ENCODE assay signal across 14 cellular contexts in genomic region chr18:31244737-31245432, GRCh38.
DNase-seq lines count a peak whose midpoint lies in the region; ATAC-seq and TF ChIP-seq lines count a peak whose summit lies in the region.
"Had no signal": no experiment of that assay in that cellular context is flagged by ENCODE, and none has a peak within 500 bp of the region (broad histone marks: within the 10 kb centered on the region; RNA-seq: fewer than 3 reads in every experiment).

No MANE protein-coding gene starts in this region.

- H3K4me3 ChIP-seq in HUES64 (ENCODE audit: low read length) (no peak overlapping the region), breast epithelium (peak overlapping the region in 2 of 3 donors; percentile 24 to 29), stomach (peak overlapping the region in 1 of 4 donors; percentile 1)
- H3K4me3 ChIP-seq: tibial artery had no signal

- peak; percentile 13 for ATAC-seq in left lobe of liver
- no peak for ATAC-seq in CD4-positive, alpha-beta T cell (ENCODE audit: poor library complexity)

- peaks cover 55% of the 10 kb centered on the region for H3K4me1 ChIP-seq in HUES64 (ENCODE audit: insufficient read depth, low read length)
- H3K4me1 ChIP-seq in breast epithelium = peaks cover 0 to 6% of the 10 kb centered on the region in 2 donors
- peaks cover 0 to 23% (median 14%) of the 10 kb centered on the region in 4 donors for H3K4me1 ChIP-seq in stomach
- H3K4me1 ChIP-seq: tibial artery had no signal

- POLR2A ChIA-PET in CD4-positive, alpha-beta T cell (lab: Charles Lee) = no interaction called here

- H3K9me3 ChIP-seq in HUES64 (ENCODE audit: insufficient read depth, low read depth, low read length) = no peaks in the 10 kb centered on the region
- no peaks in the 10 kb centered on the region for H3K9me3 ChIP-seq in breast epithelium
- H3K9me3 ChIP-seq in stomach = no peaks in the 10 kb centered on the region
- no peaks in the 10 kb centered on the region for H3K9me3 ChIP-seq in CD4-positive, alpha-beta T cell (ENCODE audit: control insufficient read depth, low read length)
- H3K9me3 ChIP-seq: tibial artery had no signal

- no peak for TF ChIP-seq EP300 in stomach (IDR thresholded peaks at IDR 0.05)

- no peak overlapping the region for H3K4me3 Mint-ChIP-seq in CD4-positive, alpha-beta T cell
- H3K4me3 Mint-ChIP-seq: activated naive CD4-positive, alpha-beta T cell treated with anti-CD3 and anti-CD28 coated beads for 36 hours had no signal

- H3K27me3 Mint-ChIP-seq in CD4-positive, alpha-beta T cell = no peaks in the 10 kb centered on the region

- H3K4me1 Mint-ChIP-seq in CD4-positive, alpha-beta T cell (ENCODE audit: low read depth) = no peaks in the 10 kb centered on the region

- TF ChIP-seq POLR2A in breast epithelium (IDR thresholded peaks at IDR 0.05) (no peak), stomach (IDR thresholded peaks at IDR 0.05) (no peak)

- H3K9me3 Mint-ChIP-seq in CD4-positive, alpha-beta T cell = no peaks in the 10 kb centered on the region

- CTCF ChIA-PET in CD4-positive, alpha-beta T cell (lab: Charles Lee) = no interaction called here

- DNase-seq in breast epithelium (ENCODE audit: low spot score in 2 of 2) (no peak), left lobe of liver (ENCODE audit: low spot score) (no peak), stomach (no peak), NAMALWA (ENCODE audit: low spot score) (no peak), iPS-NIHi7 (ENCODE audit: extremely low spot score) (no peak)
- DNase-seq in CD4-positive, alpha-beta T cell = no peak
- DNase-seq: activated CD4-positive, alpha-beta T cell treated with anti-CD3 and anti-CD28 coated beads, Interleukin-2, amount 50 U/mL, for 1 hour; activated naive CD4-positive, alpha-beta T cell treated with anti-CD3 and anti-CD28 coated beads for 36 hours; cortex of kidney; NCI-H510A treated with DMSO at 0.1 percent for 48 hours; posterior cingulate gyrus; tibial artery had no signal

- H3K27me3 ChIP-seq in HUES64 (ENCODE audit: insufficient read depth, low read length) = no peaks in the 10 kb centered on the region
- no peaks in the 10 kb centered on the region for H3K27me3 ChIP-seq in breast epithelium
- no peaks in the 10 kb centered on the region for H3K27me3 ChIP-seq in stomach
- H3K27me3 ChIP-seq in CD4-positive, alpha-beta T cell (ENCODE audit: control insufficient read depth, insufficient read depth, low read length) = no peaks in the 10 kb centered on the region
- H3K27me3 ChIP-seq: tibial artery had no signal

- intact Hi-C loops in breast epithelium (cut with DNase I; ENCODE audit: low total_unique reads) (no loop called here), stomach (cut with DNase I; ENCODE audit: low total_unique reads) (no loop called here)
- intact Hi-C loops in CD4-positive, alpha-beta T cell (cut with DNase I, micrococcal nuclease) = no loop called here

- 78% methylated on average over 6 of the region's 7 CpGs for WGBS in HUES64
- 14 to 33% (median 22%) methylated on average over 7 of the region's 7 CpGs for WGBS in stomach, 5 donors

- H3K36me3 ChIP-seq in HUES64 (ENCODE audit: insufficient read depth, low read length) = no peaks in the 10 kb centered on the region
- no peaks in the 10 kb centered on the region for H3K36me3 ChIP-seq in breast epithelium
- no peaks in the 10 kb centered on the region for H3K36me3 ChIP-seq in stomach
- H3K36me3 ChIP-seq: tibial artery had no signal

- TF ChIP-seq CTCF in breast epithelium (IDR thresholded peaks at IDR 0.05) = no peak
- no peak for TF ChIP-seq CTCF in stomach (IDR thresholded peaks at IDR 0.05)
- no peak for TF ChIP-seq CTCF in CD4-positive, alpha-beta T cell (IDR thresholded peaks at IDR 0.05)

- H3K9ac ChIP-seq in HUES64 (ENCODE audit: low read depth, low read length) = peak overlapping the region; percentile 37; the same call in 1 of the 2 replicates
- H3K9ac ChIP-seq: KMS-11 had no signal

- peak overlapping the region; percentile 56 for H3K27ac ChIP-seq in HUES64 (ENCODE audit: low read depth, low read length)
- H3K27ac ChIP-seq in breast epithelium = peak overlapping the region; percentile 77 to 83
- peak overlapping the region in 3 of 5 donors; percentile 7 to 70 (median 68) for H3K27ac ChIP-seq in stomach
- H3K27ac ChIP-seq in CD4-positive, alpha-beta T cell (ENCODE audit: low read depth, low read length) = no peak overlapping the region
- H3K27ac ChIP-seq: KMS-11, tibial artery had no signal

- no peak overlapping the region for H3K27ac Mint-ChIP-seq in CD4-positive, alpha-beta T cell
- H3K27ac Mint-ChIP-seq: activated naive CD4-positive, alpha-beta T cell treated with anti-CD3 and anti-CD28 coated beads for 36 hours had no signal

- H3K36me3 Mint-ChIP-seq in CD4-positive, alpha-beta T cell (ENCODE audit: low read depth) = no peaks in the 10 kb centered on the region
